ENCODE assay signal across 1 cellular context in genomic region chr20:18793625-18794427, GRCh38.
TF ChIP-seq lines count a peak whose summit lies in the region.

No MANE protein-coding gene starts in this region.

TF ChIP-seq in HepG2, 621 proteins besides CTCF, POLR2A, EP300 and RAD21 (continued from another document and continues in another):
- TF ChIP-seq HMGXB3 (CRISPR knock-in tag; IDR thresholded peaks at IDR 0.05; ENCODE audit: borderline replicate concordance) = peak; percentile 80; the same call in 1 of the 2 replicates
- peak; percentile 91 for TF ChIP-seq IKZF5 (CRISPR knock-in tag; IDR thresholded peaks at IDR 0.05)
- TF ChIP-seq ELF4 (CRISPR knock-in tag; IDR thresholded peaks at IDR 0.05; ENCODE audit: borderline replicate concordance) = peak; percentile 97
- TF ChIP-seq HNF4G (IDR thresholded peaks at IDR 0.05; ENCODE audit: borderline replicate concordance, low read depth, low read length) = no peak
- TF ChIP-seq HNF4G (CRISPR knock-in tag; IDR thresholded peaks at IDR 0.05; ENCODE audit: borderline replicate concordance, low read depth) = no peak
- TF ChIP-seq ZSCAN31 (CRISPR knock-in tag; IDR thresholded peaks at IDR 0.05; ENCODE audit: low read depth) = peak; percentile 85
- no peak for TF ChIP-seq ZNF234 (CRISPR knock-in tag; conservative IDR thresholded peaks at IDR 0.05)
- no peak for TF ChIP-seq SMARCE1 (IDR thresholded peaks at IDR 0.05; ENCODE audit: borderline replicate concordance)
- peak; percentile 72; the same call in 1 of the 2 replicates for TF ChIP-seq TEAD2 (CRISPR knock-in tag; IDR thresholded peaks at IDR 0.05)
- peak; percentile 80; the same call in 1 of the 2 replicates for TF ChIP-seq ZNF724P (CRISPR knock-in tag; IDR thresholded peaks at IDR 0.05; ENCODE audit: borderline replicate concordance)
- peak; percentile 97 for TF ChIP-seq ZNF772 (CRISPR knock-in tag; IDR thresholded peaks at IDR 0.05)
- peak; percentile 63 for TF ChIP-seq STAG1 (CRISPR knock-in tag; IDR thresholded peaks at IDR 0.05)
- peak; percentile 69; the same call in 1 of the 2 replicates for TF ChIP-seq ZNF710 (CRISPR knock-in tag; IDR thresholded peaks at IDR 0.05; ENCODE audit: borderline replicate concordance)
- TF ChIP-seq DMAP1 (CRISPR knock-in tag; IDR thresholded peaks at IDR 0.05) = peak; percentile 74
- TF ChIP-seq PHF8 (CRISPR knock-in tag; IDR thresholded peaks at IDR 0.05) = peak; percentile 93
- peak; percentile 65; the same call in 1 of the 2 replicates for TF ChIP-seq ZMYM3 (CRISPR knock-in tag; IDR thresholded peaks at IDR 0.05)
- no peak for TF ChIP-seq PTBP1 (IDR thresholded peaks at IDR 0.05; ENCODE audit: low read depth, low read length, poor library complexity, severe bottlenecking)
- TF ChIP-seq, protein P1, sequence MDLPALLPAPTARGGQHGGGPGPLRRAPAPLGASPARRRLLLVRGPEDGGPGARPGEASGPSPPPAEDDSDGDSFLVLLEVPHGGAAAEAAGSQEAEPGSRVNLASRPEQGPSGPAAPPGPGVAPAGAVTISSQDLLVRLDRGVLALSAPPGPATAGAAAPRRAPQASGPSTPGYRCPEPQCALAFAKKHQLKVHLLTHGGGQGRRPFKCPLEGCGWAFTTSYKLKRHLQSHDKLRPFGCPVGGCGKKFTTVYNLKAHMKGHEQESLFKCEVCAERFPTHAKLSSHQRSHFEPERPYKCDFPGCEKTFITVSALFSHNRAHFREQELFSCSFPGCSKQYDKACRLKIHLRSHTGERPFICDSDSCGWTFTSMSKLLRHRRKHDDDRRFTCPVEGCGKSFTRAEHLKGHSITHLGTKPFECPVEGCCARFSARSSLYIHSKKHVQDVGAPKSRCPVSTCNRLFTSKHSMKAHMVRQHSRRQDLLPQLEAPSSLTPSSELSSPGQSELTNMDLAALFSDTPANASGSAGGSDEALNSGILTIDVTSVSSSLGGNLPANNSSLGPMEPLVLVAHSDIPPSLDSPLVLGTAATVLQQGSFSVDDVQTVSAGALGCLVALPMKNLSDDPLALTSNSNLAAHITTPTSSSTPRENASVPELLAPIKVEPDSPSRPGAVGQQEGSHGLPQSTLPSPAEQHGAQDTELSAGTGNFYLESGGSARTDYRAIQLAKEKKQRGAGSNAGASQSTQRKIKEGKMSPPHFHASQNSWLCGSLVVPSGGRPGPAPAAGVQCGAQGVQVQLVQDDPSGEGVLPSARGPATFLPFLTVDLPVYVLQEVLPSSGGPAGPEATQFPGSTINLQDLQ (CRISPR knock-in tag; IDR thresholded peaks at IDR 0.05) = peak; percentile 51; the same call in 1 of the 2 replicates
- no peak; the same call in 1 of the 2 replicates for TF ChIP-seq PAWR (CRISPR knock-in tag; IDR thresholded peaks at IDR 0.05; ENCODE audit: borderline replicate concordance)
- no peak for TF ChIP-seq MTERF4 (CRISPR knock-in tag; IDR thresholded peaks at IDR 0.05)
- TF ChIP-seq RFXANK (CRISPR knock-in tag; IDR thresholded peaks at IDR 0.05) = no peak
- no peak for TF ChIP-seq GTF2F1 (IDR thresholded peaks at IDR 0.05; ENCODE audit: low read length)
- no peak for TF ChIP-seq ZNF629 (CRISPR knock-in tag; conservative IDR thresholded peaks at IDR 0.05)
- TF ChIP-seq ZNF441 (CRISPR knock-in tag; IDR thresholded peaks at IDR 0.05; ENCODE audit: borderline replicate concordance) = peak; percentile 63; the same call in 1 of the 2 replicates
- TF ChIP-seq, protein P2, sequence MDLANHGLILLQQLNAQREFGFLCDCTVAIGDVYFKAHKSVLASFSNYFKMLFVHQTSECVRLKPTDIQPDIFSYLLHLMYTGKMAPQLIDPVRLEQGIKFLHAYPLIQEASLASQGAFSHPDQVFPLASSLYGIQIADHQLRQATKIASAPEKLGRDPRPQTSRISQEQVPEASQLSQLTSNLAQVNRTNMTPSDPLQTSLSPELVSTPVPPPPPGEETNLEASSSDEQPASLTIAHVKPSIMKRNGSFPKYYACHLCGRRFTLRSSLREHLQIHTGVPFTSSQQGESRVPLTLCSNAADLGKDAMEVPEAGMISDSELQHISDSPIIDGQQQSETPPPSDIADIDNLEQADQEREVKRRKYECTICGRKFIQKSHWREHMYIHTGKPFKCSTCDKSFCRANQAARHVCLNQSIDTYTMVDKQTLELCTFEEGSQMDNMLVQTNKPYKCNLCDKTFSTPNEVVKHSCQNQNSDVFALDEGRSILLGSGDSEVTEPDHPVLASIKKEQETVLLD (CRISPR knock-in tag; IDR thresholded peaks at IDR 0.05; ENCODE audit: low read depth) = no peak
- no peak for TF ChIP-seq MBNL3 (CRISPR knock-in tag; conservative IDR thresholded peaks at IDR 0.05)
- no peak for TF ChIP-seq RCOR2 (CRISPR knock-in tag; IDR thresholded peaks at IDR 0.05)
- TF ChIP-seq CHD4 (IDR thresholded peaks at IDR 0.05; ENCODE audit: borderline replicate concordance, low read length) = no peak
- TF ChIP-seq ZEB1 (IDR thresholded peaks at IDR 0.05; ENCODE audit: insufficient replicate concordance, low read depth) = no peak
- peak; percentile 66; the same call in 1 of the 2 replicates for TF ChIP-seq ZNF275 (CRISPR knock-in tag; IDR thresholded peaks at IDR 0.05; ENCODE audit: borderline replicate concordance)
- no peak for TF ChIP-seq NFRKB (IDR thresholded peaks at IDR 0.05)
- TF ChIP-seq ZNF333 (CRISPR knock-in tag; IDR thresholded peaks at IDR 0.05; ENCODE audit: borderline replicate concordance) = peak; percentile 96; the same call in 1 of the 2 replicates
- TF ChIP-seq, protein P3, sequence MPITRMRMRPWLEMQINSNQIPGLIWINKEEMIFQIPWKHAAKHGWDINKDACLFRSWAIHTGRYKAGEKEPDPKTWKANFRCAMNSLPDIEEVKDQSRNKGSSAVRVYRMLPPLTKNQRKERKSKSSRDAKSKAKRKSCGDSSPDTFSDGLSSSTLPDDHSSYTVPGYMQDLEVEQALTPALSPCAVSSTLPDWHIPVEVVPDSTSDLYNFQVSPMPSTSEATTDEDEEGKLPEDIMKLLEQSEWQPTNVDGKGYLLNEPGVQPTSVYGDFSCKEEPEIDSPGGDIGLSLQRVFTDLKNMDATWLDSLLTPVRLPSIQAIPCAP (CRISPR knock-in tag; IDR thresholded peaks at IDR 0.05; ENCODE audit: low read depth) = 0 out of 2 replicates have a peak, but pooled peaks have one; percentile 61
- TF ChIP-seq ZNF670 (CRISPR knock-in tag; IDR thresholded peaks at IDR 0.05; ENCODE audit: borderline replicate concordance) = no peak
- 0 out of 2 replicates have a peak, but pooled peaks have one; percentile 52 for TF ChIP-seq ZMAT3 (CRISPR knock-in tag; conservative IDR thresholded peaks at IDR 0.05)
- peak; percentile 99 for TF ChIP-seq ZMYM4 (CRISPR knock-in tag; IDR thresholded peaks at IDR 0.05)
- 0 out of 2 replicates have a peak, but pooled peaks have one; percentile 57 for TF ChIP-seq ZBTB8A (CRISPR knock-in tag; IDR thresholded peaks at IDR 0.05; ENCODE audit: borderline replicate concordance, low read depth)
- TF ChIP-seq SNAI1 (CRISPR knock-in tag; IDR thresholded peaks at IDR 0.05; ENCODE audit: borderline replicate concordance) = 0 out of 2 replicates have a peak, but pooled peaks have one; percentile 57
- TF ChIP-seq, protein P4, sequence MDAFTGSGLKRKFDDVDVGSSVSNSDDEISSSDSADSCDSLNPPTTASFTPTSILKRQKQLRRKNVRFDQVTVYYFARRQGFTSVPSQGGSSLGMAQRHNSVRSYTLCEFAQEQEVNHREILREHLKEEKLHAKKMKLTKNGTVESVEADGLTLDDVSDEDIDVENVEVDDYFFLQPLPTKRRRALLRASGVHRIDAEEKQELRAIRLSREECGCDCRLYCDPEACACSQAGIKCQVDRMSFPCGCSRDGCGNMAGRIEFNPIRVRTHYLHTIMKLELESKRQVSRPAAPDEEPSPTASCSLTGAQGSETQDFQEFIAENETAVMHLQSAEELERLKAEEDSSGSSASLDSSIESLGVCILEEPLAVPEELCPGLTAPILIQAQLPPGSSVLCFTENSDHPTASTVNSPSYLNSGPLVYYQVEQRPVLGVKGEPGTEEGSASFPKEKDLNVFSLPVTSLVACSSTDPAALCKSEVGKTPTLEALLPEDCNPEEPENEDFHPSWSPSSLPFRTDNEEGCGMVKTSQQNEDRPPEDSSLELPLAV (CRISPR knock-in tag; conservative IDR thresholded peaks at IDR 0.05; ENCODE audit: low read depth) = no peak
- TF ChIP-seq ZNF574 (CRISPR knock-in tag; IDR thresholded peaks at IDR 0.05) = peak; percentile 97
